In the genomic region with DNA sequence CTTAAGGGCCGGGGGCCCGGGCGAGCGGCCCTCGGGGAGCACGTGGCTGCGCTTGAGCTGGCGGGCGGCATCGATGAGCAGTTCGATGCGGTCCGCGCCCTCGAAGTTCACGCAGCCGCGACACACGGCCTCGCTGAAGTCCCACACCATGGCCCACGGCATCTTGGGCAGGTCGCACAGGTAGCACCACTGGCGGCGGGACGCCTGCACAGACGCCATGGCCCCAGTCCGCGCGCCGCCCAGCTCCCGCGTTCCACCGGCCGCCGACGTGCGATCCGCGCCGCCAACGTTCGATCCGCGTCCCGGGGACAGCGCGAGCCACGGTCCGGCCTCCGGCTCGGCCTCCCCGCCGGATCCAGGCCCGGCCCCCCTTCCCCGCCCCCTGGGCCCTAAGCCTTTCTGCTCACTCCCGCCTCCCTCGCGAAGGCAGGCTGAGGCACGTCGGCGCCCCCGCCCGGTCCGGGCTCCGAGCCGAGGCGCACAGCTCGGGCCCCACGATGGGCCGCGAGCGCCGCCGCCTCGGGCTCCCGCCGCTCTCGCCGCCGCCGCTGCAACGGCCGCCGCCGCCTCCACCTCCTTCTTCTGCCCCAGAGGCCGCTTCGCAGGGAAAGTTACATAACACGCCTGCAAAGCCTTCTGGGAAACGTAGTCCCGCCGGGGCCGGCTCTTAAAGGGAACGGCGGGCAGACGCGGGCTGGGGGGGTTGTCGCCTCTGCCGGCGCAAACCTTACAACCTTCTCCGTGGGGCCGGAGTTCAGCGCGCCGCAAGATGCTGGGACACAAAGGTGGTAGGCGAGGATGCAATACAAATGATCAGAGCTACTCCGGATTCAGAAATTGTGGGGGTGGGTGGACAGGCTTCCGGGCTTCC, we compare ENCODE assay signal across 1 cellular context.
TF ChIP-seq lines count a peak whose summit lies in the region.

A gene with protein sequence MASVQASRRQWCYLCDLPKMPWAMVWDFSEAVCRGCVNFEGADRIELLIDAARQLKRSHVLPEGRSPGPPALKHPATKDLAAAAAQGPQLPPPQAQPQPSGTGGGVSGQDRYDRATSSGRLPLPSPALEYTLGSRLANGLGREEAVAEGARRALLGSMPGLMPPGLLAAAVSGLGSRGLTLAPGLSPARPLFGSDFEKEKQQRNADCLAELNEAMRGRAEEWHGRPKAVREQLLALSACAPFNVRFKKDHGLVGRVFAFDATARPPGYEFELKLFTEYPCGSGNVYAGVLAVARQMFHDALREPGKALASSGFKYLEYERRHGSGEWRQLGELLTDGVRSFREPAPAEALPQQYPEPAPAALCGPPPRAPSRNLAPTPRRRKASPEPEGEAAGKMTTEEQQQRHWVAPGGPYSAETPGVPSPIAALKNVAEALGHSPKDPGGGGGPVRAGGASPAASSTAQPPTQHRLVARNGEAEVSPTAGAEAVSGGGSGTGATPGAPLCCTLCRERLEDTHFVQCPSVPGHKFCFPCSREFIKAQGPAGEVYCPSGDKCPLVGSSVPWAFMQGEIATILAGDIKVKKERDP (minus strand): TSS at position 586 of the 871 bp plus-strand sequence. CDS start 367 bp downstream, at position 219.

TF ChIP-seq in HepG2, 621 proteins besides CTCF, POLR2A, EP300 and RAD21 (continued from another document and continues in another):
- TF ChIP-seq KAT8 (CRISPR knock-in tag; IDR thresholded peaks at IDR 0.05), result 0 out of 2 replicates have a peak, but pooled peaks have one; percentile 27
- no peak for TF ChIP-seq ZNF333 (CRISPR knock-in tag; IDR thresholded peaks at IDR 0.05; ENCODE audit: borderline replicate concordance)
- TF ChIP-seq ZNF274 (CRISPR knock-in tag; IDR thresholded peaks at IDR 0.05), result no peak
- TF ChIP-seq BORCS8-MEF2B (CRISPR knock-in tag; IDR thresholded peaks at IDR 0.05), result peak; percentile 16; the same call in 1 of the 2 replicates
- TF ChIP-seq TP53 (CRISPR knock-in tag; conservative IDR thresholded peaks at IDR 0.05), result no peak
- no peak for TF ChIP-seq ZNF644 (CRISPR knock-in tag; IDR thresholded peaks at IDR 0.05; ENCODE audit: low read depth)
- no peak for TF ChIP-seq ZNF672 (CRISPR knock-in tag; IDR thresholded peaks at IDR 0.05)
- TF ChIP-seq, protein P1, sequence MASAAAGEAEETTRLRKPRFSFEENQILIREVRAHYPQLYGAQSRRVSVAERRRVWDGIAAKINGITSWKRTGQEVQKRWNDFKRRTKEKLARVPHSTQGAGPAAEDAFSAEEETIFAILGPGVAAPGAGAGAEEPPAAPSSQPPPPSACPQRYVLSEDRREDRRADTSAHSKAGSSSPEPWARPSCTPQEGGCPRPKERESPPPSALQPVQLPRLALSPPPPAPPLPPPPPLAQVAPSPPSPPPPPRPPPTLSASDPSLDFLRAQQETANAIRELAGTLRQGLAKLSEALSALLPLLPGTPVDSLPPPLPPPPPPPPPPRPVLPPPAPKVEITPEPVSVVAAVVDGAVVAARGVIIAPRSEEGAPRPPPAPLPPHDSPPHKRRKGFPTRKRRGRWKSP (CRISPR knock-in tag; IDR thresholded peaks at IDR 0.05), result no peak; the same call in 1 of the 2 replicates
- TF ChIP-seq, protein P2, sequence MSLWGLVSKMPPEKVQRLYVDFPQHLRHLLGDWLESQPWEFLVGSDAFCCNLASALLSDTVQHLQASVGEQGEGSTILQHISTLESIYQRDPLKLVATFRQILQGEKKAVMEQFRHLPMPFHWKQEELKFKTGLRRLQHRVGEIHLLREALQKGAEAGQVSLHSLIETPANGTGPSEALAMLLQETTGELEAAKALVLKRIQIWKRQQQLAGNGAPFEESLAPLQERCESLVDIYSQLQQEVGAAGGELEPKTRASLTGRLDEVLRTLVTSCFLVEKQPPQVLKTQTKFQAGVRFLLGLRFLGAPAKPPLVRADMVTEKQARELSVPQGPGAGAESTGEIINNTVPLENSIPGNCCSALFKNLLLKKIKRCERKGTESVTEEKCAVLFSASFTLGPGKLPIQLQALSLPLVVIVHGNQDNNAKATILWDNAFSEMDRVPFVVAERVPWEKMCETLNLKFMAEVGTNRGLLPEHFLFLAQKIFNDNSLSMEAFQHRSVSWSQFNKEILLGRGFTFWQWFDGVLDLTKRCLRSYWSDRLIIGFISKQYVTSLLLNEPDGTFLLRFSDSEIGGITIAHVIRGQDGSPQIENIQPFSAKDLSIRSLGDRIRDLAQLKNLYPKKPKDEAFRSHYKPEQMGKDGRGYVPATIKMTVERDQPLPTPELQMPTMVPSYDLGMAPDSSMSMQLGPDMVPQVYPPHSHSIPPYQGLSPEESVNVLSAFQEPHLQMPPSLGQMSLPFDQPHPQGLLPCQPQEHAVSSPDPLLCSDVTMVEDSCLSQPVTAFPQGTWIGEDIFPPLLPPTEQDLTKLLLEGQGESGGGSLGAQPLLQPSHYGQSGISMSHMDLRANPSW (CRISPR knock-in tag; IDR thresholded peaks at IDR 0.05; ENCODE audit: borderline replicate concordance), result no peak
- TF ChIP-seq CBX5 (CRISPR knock-in tag; IDR thresholded peaks at IDR 0.05; ENCODE audit: borderline replicate concordance), result no peak
- no peak for TF ChIP-seq ZNF260 (CRISPR knock-in tag; IDR thresholded peaks at IDR 0.05; ENCODE audit: borderline replicate concordance, low read depth)
- no peak for TF ChIP-seq MEIS1 (CRISPR knock-in tag; IDR thresholded peaks at IDR 0.05; ENCODE audit: borderline replicate concordance)
- TF ChIP-seq AKAP8 (CRISPR knock-in tag; IDR thresholded peaks at IDR 0.05), result peak; percentile 40; the same call in 1 of the 2 replicates
- TF ChIP-seq ZNF780A (CRISPR knock-in tag; IDR thresholded peaks at IDR 0.05), result no peak
- TF ChIP-seq, protein P3, sequence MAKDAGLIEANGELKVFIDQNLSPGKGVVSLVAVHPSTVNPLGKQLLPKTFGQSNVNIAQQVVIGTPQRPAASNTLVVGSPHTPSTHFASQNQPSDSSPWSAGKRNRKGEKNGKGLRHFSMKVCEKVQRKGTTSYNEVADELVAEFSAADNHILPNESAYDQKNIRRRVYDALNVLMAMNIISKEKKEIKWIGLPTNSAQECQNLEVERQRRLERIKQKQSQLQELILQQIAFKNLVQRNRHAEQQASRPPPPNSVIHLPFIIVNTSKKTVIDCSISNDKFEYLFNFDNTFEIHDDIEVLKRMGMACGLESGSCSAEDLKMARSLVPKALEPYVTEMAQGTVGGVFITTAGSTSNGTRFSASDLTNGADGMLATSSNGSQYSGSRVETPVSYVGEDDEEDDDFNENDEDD (CRISPR knock-in tag; IDR thresholded peaks at IDR 0.05; ENCODE audit: borderline replicate concordance), result peak; percentile 39; the same call in 1 of the 2 replicates
- TF ChIP-seq SSRP1 (CRISPR knock-in tag; IDR thresholded peaks at IDR 0.05), result no peak
- peak; percentile 46 for TF ChIP-seq ZNF883 (CRISPR knock-in tag; IDR thresholded peaks at IDR 0.05; ENCODE audit: not compliant biosample characterization)
- TF ChIP-seq DPF2 (CRISPR knock-in tag; IDR thresholded peaks at IDR 0.05; ENCODE audit: borderline replicate concordance, low read depth), result no peak
- TF ChIP-seq, protein P4, sequence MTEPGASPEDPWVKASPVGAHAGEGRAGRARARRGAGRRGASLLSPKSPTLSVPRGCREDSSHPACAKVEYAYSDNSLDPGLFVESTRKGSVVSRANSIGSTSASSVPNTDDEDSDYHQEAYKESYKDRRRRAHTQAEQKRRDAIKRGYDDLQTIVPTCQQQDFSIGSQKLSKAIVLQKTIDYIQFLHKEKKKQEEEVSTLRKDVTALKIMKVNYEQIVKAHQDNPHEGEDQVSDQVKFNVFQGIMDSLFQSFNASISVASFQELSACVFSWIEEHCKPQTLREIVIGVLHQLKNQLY (CRISPR knock-in tag; IDR thresholded peaks at IDR 0.05), result no peak
- TF ChIP-seq ZNF598 (CRISPR knock-in tag; IDR thresholded peaks at IDR 0.05; ENCODE audit: borderline replicate concordance), result no peak
- TF ChIP-seq, protein P5, sequence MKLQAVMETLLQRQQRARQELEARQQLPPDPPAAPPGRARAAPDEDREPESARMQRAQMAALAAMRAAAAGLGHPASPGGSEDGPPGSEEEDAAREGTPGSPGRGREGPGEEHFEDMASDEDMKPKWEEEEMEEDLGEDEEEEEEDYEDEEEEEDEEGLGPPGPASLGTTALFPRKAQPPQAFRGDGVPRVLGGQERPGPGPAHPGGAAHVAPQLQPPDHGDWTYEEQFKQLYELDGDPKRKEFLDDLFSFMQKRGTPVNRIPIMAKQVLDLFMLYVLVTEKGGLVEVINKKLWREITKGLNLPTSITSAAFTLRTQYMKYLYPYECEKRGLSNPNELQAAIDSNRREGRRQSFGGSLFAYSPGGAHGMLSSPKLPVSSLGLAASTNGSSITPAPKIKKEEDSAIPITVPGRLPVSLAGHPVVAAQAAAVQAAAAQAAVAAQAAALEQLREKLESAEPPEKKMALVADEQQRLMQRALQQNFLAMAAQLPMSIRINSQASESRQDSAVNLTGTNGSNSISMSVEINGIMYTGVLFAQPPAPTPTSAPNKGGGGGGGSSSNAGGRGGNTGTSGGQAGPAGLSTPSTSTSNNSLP (IDR thresholded peaks at IDR 0.05; ENCODE audit: low read depth, low read length), result no peak
- TF ChIP-seq ZBTB1 (CRISPR knock-in tag; IDR thresholded peaks at IDR 0.05; ENCODE audit: borderline replicate concordance), result no peak
- TF ChIP-seq XBP1 (CRISPR knock-in tag; IDR thresholded peaks at IDR 0.05), result no peak
- TF ChIP-seq SMAD9 (CRISPR knock-in tag; IDR thresholded peaks at IDR 0.05), result no peak
- TF ChIP-seq, protein P6, sequence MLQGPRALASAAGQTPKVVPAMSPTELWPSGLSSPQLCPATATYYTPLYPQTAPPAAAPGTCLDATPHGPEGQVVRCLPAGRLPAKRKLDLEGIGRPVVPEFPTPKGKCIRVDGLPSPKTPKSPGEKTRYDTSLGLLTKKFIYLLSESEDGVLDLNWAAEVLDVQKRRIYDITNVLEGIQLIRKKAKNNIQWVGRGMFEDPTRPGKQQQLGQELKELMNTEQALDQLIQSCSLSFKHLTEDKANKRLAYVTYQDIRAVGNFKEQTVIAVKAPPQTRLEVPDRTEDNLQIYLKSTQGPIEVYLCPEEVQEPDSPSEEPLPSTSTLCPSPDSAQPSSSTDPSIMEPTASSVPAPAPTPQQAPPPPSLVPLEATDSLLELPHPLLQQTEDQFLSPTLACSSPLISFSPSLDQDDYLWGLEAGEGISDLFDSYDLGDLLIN (CRISPR knock-in tag; IDR thresholded peaks at IDR 0.05; ENCODE audit: borderline replicate concordance), result no peak
- TF ChIP-seq TBP (CRISPR knock-in tag; IDR thresholded peaks at IDR 0.05), result no peak
- TF ChIP-seq ZNF10 (CRISPR knock-in tag; IDR thresholded peaks at IDR 0.05; ENCODE audit: borderline replicate concordance, low read depth), result no peak
- TF ChIP-seq, protein P7, sequence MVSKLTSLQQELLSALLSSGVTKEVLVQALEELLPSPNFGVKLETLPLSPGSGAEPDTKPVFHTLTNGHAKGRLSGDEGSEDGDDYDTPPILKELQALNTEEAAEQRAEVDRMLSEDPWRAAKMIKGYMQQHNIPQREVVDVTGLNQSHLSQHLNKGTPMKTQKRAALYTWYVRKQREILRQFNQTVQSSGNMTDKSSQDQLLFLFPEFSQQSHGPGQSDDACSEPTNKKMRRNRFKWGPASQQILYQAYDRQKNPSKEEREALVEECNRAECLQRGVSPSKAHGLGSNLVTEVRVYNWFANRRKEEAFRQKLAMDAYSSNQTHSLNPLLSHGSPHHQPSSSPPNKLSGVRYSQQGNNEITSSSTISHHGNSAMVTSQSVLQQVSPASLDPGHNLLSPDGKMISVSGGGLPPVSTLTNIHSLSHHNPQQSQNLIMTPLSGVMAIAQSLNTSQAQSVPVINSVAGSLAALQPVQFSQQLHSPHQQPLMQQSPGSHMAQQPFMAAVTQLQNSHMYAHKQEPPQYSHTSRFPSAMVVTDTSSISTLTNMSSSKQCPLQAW (CRISPR knock-in tag; IDR thresholded peaks at IDR 0.05), result peak; percentile 18; the same call in 1 of the 2 replicates
- no peak for TF ChIP-seq ZNF788 (CRISPR knock-in tag; IDR thresholded peaks at IDR 0.05; ENCODE audit: borderline replicate concordance)
- TF ChIP-seq, protein P8, sequence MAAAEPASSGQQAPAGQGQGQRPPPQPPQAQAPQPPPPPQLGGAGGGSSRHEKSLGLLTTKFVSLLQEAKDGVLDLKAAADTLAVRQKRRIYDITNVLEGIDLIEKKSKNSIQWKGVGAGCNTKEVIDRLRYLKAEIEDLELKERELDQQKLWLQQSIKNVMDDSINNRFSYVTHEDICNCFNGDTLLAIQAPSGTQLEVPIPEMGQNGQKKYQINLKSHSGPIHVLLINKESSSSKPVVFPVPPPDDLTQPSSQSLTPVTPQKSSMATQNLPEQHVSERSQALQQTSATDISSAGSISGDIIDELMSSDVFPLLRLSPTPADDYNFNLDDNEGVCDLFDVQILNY (CRISPR knock-in tag; conservative IDR thresholded peaks at IDR 0.05), result no peak
- no peak for TF ChIP-seq HOXD1 (CRISPR knock-in tag; IDR thresholded peaks at IDR 0.05)
- TF ChIP-seq, protein P9, sequence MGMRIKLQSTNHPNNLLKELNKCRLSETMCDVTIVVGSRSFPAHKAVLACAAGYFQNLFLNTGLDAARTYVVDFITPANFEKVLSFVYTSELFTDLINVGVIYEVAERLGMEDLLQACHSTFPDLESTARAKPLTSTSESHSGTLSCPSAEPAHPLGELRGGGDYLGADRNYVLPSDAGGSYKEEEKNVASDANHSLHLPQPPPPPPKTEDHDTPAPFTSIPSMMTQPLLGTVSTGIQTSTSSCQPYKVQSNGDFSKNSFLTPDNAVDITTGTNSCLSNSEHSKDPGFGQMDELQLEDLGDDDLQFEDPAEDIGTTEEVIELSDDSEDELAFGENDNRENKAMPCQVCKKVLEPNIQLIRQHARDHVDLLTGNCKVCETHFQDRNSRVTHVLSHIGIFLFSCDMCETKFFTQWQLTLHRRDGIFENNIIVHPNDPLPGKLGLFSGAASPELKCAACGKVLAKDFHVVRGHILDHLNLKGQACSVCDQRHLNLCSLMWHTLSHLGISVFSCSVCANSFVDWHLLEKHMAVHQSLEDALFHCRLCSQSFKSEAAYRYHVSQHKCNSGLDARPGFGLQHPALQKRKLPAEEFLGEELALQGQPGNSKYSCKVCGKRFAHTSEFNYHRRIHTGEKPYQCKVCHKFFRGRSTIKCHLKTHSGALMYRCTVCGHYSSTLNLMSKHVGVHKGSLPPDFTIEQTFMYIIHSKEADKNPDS (CRISPR knock-in tag; IDR thresholded peaks at IDR 0.05), result no peak; the same call in 1 of the 2 replicates
- no peak for TF ChIP-seq KAT2B (IDR thresholded peaks at IDR 0.05; ENCODE audit: borderline replicate concordance, low read depth, low read length)
